ENCODE assay signal across 2 cellular contexts in the genomic region with DNA sequence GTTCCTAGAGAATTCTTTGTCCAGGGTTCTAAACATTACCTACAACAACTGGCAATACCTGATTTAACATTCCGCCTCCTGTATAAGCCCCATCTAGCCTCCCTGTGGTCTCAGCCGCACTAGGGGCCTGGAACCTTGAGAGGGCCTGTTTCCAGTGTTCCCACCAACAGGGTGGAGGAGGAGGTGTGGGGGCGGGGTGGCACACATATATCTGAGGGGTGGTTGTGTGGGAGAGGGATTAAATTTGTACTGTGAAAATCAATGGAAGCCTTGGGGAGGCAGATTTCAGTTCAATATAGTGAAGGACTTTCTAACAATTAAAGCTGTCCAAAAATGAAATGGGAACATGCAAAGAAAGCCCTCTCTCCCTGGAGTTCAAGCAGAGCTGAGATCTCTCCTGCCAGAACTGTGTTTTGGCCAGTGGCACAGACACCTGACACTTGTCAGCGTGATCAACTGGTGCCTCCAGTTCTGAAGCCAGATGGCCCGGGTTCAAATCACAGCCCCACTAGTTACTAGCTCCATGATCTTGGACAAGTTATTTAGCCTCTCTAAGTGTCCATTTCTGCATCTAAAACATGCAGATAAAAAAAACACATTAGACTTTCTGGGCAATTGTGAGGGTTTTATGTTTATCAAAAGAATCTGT.
TF ChIP-seq lines count a peak whose summit lies in the region.

No MANE protein-coding gene starts in this region.

TF ChIP-seq in HEK293, 187 proteins besides CTCF, POLR2A, EP300 and RAD21:
- TF ChIP-seq, protein P1, sequence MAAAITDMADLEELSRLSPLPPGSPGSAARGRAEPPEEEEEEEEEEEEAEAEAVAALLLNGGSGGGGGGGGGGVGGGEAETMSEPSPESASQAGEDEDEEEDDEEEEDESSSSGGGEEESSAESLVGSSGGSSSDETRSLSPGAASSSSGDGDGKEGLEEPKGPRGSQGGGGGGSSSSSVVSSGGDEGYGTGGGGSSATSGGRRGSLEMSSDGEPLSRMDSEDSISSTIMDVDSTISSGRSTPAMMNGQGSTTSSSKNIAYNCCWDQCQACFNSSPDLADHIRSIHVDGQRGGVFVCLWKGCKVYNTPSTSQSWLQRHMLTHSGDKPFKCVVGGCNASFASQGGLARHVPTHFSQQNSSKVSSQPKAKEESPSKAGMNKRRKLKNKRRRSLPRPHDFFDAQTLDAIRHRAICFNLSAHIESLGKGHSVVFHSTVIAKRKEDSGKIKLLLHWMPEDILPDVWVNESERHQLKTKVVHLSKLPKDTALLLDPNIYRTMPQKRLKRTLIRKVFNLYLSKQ (tag by site-specific recombination; IDR thresholded peaks at IDR 0.05; ENCODE audit: borderline replicate concordance): no peak
- TF ChIP-seq ZNF214 (tag by site-specific recombination; IDR thresholded peaks at IDR 0.05; ENCODE audit: borderline replicate concordance) (no peak), EGR2 (tag by site-specific recombination; IDR thresholded peaks at IDR 0.05; ENCODE audit: low read depth) (peak; percentile 74), SCRT2 (tag by site-specific recombination; IDR thresholded peaks at IDR 0.05) (0 out of 2 replicates have a peak, but pooled peaks have one; percentile 17), ZNF658 (tag by site-specific recombination; IDR thresholded peaks at IDR 0.05) (no peak), ZFHX2 (tag by site-specific recombination; conservative IDR thresholded peaks at IDR 0.05) (peak; percentile 88)

TF ChIP-seq in WTC11, 78 proteins besides CTCF, POLR2A, EP300 and RAD21 (continued from another document):
- TF ChIP-seq, protein P2, sequence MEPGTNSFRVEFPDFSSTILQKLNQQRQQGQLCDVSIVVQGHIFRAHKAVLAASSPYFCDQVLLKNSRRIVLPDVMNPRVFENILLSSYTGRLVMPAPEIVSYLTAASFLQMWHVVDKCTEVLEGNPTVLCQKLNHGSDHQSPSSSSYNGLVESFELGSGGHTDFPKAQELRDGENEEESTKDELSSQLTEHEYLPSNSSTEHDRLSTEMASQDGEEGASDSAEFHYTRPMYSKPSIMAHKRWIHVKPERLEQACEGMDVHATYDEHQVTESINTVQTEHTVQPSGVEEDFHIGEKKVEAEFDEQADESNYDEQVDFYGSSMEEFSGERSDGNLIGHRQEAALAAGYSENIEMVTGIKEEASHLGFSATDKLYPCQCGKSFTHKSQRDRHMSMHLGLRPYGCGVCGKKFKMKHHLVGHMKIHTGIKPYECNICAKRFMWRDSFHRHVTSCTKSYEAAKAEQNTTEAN (CRISPR knock-in tag; IDR thresholded peaks at IDR 0.05): no peak
- no peak for TF ChIP-seq ZNF671 (CRISPR knock-in tag; IDR thresholded peaks at IDR 0.05)
- TF ChIP-seq ZNF396 (CRISPR knock-in tag; IDR thresholded peaks at IDR 0.05; ENCODE audit: borderline replicate concordance): no peak
- TF ChIP-seq SOX15 (CRISPR knock-in tag; IDR thresholded peaks at IDR 0.05): no peak
- no peak for TF ChIP-seq NR3C1 (CRISPR knock-in tag; conservative IDR thresholded peaks at IDR 0.05; ENCODE audit: low read depth)
- TF ChIP-seq, protein P3, sequence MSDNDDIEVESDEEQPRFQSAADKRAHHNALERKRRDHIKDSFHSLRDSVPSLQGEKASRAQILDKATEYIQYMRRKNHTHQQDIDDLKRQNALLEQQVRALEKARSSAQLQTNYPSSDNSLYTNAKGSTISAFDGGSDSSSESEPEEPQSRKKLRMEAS (CRISPR knock-in tag; IDR thresholded peaks at IDR 0.05): no peak
